ENCODE assay signal across 1 cellular context in the genomic region with DNA sequence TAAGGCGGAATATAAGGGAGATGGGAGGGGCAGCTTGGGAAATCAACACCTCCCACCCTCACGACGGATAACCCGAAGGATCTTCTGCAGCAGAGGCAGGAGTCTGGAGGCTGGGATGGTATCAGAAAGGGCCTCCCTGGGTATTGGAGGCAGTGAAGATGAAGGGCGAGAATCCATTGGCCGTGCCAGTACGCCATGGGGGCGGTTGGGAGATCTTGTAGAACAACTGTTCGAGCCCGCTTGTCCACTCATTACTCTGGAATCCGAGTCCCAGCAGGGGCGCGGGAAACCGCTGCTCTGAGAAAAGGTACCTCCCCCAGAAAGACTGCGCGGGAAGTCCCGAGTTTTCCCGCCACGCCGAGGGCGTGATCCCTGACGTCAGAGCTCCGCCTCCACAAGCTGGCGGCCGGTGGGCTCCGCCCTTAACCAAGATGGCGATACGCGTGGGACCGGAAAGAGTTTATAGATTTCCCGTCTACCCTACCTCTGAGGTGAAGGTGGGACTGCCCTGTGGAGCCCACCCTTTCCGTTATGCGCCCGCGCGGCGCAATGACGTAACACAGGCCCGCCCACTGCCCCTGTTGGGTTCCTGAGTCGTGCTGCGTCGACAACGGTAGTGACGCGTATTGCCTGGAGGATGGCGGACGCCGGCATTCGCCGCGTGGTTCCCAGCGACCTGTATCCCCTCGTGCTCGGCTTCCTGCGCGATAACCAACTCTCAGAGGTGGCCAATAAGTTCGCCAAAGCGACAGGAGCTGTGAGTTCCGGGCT.
A peak's percentile ranks its signal among the peaks of the same experiment; 100 is the strongest.
TF ChIP-seq lines count a peak whose summit lies in the region.

A gene (plus strand): TSS at position 616 of the 771 bp plus-strand sequence. CDS start 22 bp downstream, at position 638.

TF ChIP-seq in HepG2, 621 proteins besides CTCF, POLR2A, EP300 and RAD21 (continued from another document and continues in another):
- TF ChIP-seq ZC3H4 (CRISPR knock-in tag; IDR thresholded peaks at IDR 0.05; ENCODE audit: borderline replicate concordance) (no peak), SRSF9 (IDR thresholded peaks at IDR 0.05; ENCODE audit: borderline replicate concordance, insufficient read depth, low read depth, low read length, poor library complexity, severe bottlenecking) (no peak), ERF (CRISPR knock-in tag; IDR thresholded peaks at IDR 0.05) (peak; percentile 85), ZNF501 (CRISPR knock-in tag; IDR thresholded peaks at IDR 0.05) (peak; percentile 95), SRY (CRISPR knock-in tag; IDR thresholded peaks at IDR 0.05) (peak; percentile 80; the same call in 1 of the 2 replicates), FOSL1 (CRISPR knock-in tag; IDR thresholded peaks at IDR 0.05; ENCODE audit: borderline replicate concordance) (peak; percentile 47; the same call in 1 of the 2 replicates), RARG (CRISPR knock-in tag; IDR thresholded peaks at IDR 0.05; ENCODE audit: low read depth) (peak; percentile 92; the same call in 1 of the 2 replicates), SNAPC2 (CRISPR knock-in tag; IDR thresholded peaks at IDR 0.05) (peak; percentile 94), POLR2AphosphoS5 (IDR thresholded peaks at IDR 0.05; ENCODE audit: low read depth, low read length) (peak; percentile 93), GABPB1 (CRISPR knock-in tag; IDR thresholded peaks at IDR 0.05) (peak; percentile 98), FOXM1 (CRISPR knock-in tag; IDR thresholded peaks at IDR 0.05) (no peak), PAX8 (CRISPR knock-in tag; IDR thresholded peaks at IDR 0.05; ENCODE audit: borderline replicate concordance) (no peak; the same call in 1 of the 2 replicates), FOXO1 (CRISPR knock-in tag; IDR thresholded peaks at IDR 0.05) (no peak; the same call in 1 of the 2 replicates), ZNF230 (CRISPR knock-in tag; IDR thresholded peaks at IDR 0.05) (no peak; the same call in 1 of the 2 replicates), ZNF737 (CRISPR knock-in tag; IDR thresholded peaks at IDR 0.05; ENCODE audit: borderline replicate concordance) (no peak; the same call in 1 of the 2 replicates), ARNT2 (CRISPR knock-in tag; IDR thresholded peaks at IDR 0.05; ENCODE audit: low read depth) (peak; percentile 92), GPN1 (CRISPR knock-in tag; IDR thresholded peaks at IDR 0.05; ENCODE audit: borderline replicate concordance) (no peak), SP5 (CRISPR knock-in tag; IDR thresholded peaks at IDR 0.05; ENCODE audit: borderline replicate concordance, low read depth) (peak; percentile 97), PRMT3 (CRISPR knock-in tag; IDR thresholded peaks at IDR 0.05; ENCODE audit: borderline replicate concordance, low read depth) (peak; percentile 90; the same call in 1 of the 2 replicates), ZNF564 (CRISPR knock-in tag; IDR thresholded peaks at IDR 0.05) (no peak), ZNF7 (CRISPR knock-in tag; IDR thresholded peaks at IDR 0.05) (no peak), PHF8 (CRISPR knock-in tag; IDR thresholded peaks at IDR 0.05) (peak; percentile 97), ATF7 (IDR thresholded peaks at IDR 0.05) (peak; percentile 93), ATF7 (CRISPR knock-in tag; IDR thresholded peaks at IDR 0.05) (peak; percentile 80; the same call in 1 of the 2 replicates), ZNF615 (CRISPR knock-in tag; IDR thresholded peaks at IDR 0.05; ENCODE audit: borderline replicate concordance) (0 out of 2 replicates have a peak, but pooled peaks have one; percentile 56), PHF5A (CRISPR knock-in tag; IDR thresholded peaks at IDR 0.05; ENCODE audit: low read depth, unreplicated experiment) (no peak), MXD4 (CRISPR knock-in tag; IDR thresholded peaks at IDR 0.05) (peak; percentile 96), CHCHD3 (CRISPR knock-in tag; IDR thresholded peaks at IDR 0.05) (no peak), ZNF292 (CRISPR knock-in tag; IDR thresholded peaks at IDR 0.05; ENCODE audit: borderline replicate concordance, low read depth) (no peak), SRF (IDR thresholded peaks at IDR 0.05; ENCODE audit: low read depth, low read length) (peak; percentile 45; the same call in 1 of the 2 replicates), ZNF552 (CRISPR knock-in tag; IDR thresholded peaks at IDR 0.05; ENCODE audit: borderline replicate concordance) (peak; percentile 81; the same call in 1 of the 2 replicates), ZNF75D (CRISPR knock-in tag; IDR thresholded peaks at IDR 0.05; ENCODE audit: borderline replicate concordance) (no peak), PPARG (CRISPR knock-in tag; conservative IDR thresholded peaks at IDR 0.05) (peak; percentile 64), KLF6 (CRISPR knock-in tag; IDR thresholded peaks at IDR 0.05) (no peak; the same call in none of the 2 replicates), KDM1A (CRISPR knock-in tag; IDR thresholded peaks at IDR 0.05) (no peak), PRPF4 (IDR thresholded peaks at IDR 0.05; ENCODE audit: low read depth, low read length, poor library complexity, severe bottlenecking) (no peak), AKAP8 (CRISPR knock-in tag; IDR thresholded peaks at IDR 0.05) (peak; percentile 81), MED8 (CRISPR knock-in tag; IDR thresholded peaks at IDR 0.05; ENCODE audit: insufficient replicate concordance) (no peak), MED1 (CRISPR knock-in tag; IDR thresholded peaks at IDR 0.05) (peak; percentile 70; the same call in 1 of the 2 replicates), ZNF644 (CRISPR knock-in tag; IDR thresholded peaks at IDR 0.05; ENCODE audit: low read depth) (no peak; the same call in 1 of the 2 replicates)
- TF ChIP-seq, protein P1, sequence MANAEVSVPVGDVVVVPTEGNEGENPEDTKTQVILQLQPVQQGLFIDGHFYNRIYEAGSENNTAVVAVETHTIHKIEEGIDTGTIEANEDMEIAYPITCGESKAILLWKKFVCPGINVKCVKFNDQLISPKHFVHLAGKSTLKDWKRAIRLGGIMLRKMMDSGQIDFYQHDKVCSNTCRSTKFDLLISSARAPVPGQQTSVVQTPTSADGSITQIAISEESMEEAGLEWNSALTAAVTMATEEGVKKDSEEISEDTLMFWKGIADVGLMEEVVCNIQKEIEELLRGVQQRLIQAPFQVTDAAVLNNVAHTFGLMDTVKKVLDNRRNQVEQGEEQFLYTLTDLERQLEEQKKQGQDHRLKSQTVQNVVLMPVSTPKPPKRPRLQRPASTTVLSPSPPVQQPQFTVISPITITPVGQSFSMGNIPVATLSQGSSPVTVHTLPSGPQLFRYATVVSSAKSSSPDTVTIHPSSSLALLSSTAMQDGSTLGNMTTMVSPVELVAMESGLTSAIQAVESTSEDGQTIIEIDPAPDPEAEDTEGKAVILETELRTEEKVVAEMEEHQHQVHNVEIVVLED (CRISPR knock-in tag; IDR thresholded peaks at IDR 0.05; ENCODE audit: borderline replicate concordance) = peak; percentile 94
- TF ChIP-seq, protein P2, sequence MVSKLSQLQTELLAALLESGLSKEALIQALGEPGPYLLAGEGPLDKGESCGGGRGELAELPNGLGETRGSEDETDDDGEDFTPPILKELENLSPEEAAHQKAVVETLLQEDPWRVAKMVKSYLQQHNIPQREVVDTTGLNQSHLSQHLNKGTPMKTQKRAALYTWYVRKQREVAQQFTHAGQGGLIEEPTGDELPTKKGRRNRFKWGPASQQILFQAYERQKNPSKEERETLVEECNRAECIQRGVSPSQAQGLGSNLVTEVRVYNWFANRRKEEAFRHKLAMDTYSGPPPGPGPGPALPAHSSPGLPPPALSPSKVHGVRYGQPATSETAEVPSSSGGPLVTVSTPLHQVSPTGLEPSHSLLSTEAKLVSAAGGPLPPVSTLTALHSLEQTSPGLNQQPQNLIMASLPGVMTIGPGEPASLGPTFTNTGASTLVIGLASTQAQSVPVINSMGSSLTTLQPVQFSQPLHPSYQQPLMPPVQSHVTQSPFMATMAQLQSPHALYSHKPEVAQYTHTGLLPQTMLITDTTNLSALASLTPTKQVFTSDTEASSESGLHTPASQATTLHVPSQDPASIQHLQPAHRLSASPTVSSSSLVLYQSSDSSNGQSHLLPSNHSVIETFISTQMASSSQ (IDR thresholded peaks at IDR 0.05; ENCODE audit: low read depth) = 0 out of 2 replicates have a peak, but pooled peaks have one; percentile 17
- TF ChIP-seq, protein P2 (CRISPR knock-in tag; IDR thresholded peaks at IDR 0.05; ENCODE audit: borderline replicate concordance) = peak; percentile 52; the same call in 1 of the 2 replicates
- TF ChIP-seq, protein P3, sequence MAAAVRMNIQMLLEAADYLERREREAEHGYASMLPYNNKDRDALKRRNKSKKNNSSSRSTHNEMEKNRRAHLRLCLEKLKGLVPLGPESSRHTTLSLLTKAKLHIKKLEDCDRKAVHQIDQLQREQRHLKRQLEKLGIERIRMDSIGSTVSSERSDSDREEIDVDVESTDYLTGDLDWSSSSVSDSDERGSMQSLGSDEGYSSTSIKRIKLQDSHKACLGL (CRISPR knock-in tag; IDR thresholded peaks at IDR 0.05) = peak; percentile 88
- TF ChIP-seq, protein P4, sequence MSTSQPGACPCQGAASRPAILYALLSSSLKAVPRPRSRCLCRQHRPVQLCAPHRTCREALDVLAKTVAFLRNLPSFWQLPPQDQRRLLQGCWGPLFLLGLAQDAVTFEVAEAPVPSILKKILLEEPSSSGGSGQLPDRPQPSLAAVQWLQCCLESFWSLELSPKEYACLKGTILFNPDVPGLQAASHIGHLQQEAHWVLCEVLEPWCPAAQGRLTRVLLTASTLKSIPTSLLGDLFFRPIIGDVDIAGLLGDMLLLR (CRISPR knock-in tag; IDR thresholded peaks at IDR 0.05) = no peak; the same call in 1 of the 2 replicates
- TF ChIP-seq, protein P5, sequence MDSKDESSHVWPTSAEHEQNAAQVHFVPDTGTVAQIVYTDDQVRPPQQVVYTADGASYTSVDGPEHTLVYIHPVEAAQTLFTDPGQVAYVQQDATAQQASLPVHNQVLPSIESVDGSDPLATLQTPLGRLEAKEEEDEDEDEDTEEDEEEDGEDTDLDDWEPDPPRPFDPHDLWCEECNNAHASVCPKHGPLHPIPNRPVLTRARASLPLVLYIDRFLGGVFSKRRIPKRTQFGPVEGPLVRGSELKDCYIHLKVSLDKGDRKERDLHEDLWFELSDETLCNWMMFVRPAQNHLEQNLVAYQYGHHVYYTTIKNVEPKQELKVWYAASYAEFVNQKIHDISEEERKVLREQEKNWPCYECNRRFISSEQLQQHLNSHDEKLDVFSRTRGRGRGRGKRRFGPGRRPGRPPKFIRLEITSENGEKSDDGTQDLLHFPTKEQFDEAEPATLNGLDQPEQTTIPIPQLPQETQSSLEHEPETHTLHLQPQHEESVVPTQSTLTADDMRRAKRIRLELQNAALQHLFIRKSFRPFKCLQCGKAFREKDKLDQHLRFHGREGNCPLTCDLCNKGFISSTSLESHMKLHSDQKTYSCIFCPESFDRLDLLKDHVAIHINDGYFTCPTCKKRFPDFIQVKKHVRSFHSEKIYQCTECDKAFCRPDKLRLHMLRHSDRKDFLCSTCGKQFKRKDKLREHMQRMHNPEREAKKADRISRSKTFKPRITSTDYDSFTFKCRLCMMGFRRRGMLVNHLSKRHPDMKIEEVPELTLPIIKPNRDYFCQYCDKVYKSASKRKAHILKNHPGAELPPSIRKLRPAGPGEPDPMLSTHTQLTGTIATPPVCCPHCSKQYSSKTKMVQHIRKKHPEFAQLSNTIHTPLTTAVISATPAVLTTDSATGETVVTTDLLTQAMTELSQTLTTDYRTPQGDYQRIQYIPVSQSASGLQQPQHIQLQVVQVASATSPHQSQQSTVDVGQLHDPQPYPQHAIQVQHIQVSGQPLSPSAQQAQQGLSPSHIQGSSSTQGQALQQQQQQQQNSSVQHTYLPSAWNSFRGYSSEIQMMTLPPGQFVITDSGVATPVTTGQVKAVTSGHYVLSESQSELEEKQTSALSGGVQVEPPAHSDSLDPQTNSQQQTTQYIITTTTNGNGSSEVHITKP (CRISPR knock-in tag; IDR thresholded peaks at IDR 0.05; ENCODE audit: low read depth) = peak; percentile 98
- TF ChIP-seq, protein P6, sequence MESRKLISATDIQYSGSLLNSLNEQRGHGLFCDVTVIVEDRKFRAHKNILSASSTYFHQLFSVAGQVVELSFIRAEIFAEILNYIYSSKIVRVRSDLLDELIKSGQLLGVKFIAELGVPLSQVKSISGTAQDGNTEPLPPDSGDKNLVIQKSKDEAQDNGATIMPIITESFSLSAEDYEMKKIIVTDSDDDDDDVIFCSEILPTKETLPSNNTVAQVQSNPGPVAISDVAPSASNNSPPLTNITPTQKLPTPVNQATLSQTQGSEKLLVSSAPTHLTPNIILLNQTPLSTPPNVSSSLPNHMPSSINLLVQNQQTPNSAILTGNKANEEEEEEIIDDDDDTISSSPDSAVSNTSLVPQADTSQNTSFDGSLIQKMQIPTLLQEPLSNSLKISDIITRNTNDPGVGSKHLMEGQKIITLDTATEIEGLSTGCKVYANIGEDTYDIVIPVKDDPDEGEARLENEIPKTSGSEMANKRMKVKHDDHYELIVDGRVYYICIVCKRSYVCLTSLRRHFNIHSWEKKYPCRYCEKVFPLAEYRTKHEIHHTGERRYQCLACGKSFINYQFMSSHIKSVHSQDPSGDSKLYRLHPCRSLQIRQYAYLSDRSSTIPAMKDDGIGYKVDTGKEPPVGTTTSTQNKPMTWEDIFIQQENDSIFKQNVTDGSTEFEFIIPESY (CRISPR knock-in tag; IDR thresholded peaks at IDR 0.05) = no peak; the same call in 1 of the 2 replicates
- TF ChIP-seq, protein P7, sequence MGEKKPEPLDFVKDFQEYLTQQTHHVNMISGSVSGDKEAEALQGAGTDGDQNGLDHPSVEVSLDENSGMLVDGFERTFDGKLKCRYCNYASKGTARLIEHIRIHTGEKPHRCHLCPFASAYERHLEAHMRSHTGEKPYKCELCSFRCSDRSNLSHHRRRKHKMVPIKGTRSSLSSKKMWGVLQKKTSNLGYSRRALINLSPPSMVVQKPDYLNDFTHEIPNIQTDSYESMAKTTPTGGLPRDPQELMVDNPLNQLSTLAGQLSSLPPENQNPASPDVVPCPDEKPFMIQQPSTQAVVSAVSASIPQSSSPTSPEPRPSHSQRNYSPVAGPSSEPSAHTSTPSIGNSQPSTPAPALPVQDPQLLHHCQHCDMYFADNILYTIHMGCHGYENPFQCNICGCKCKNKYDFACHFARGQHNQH (CRISPR knock-in tag; IDR thresholded peaks at IDR 0.05) = peak; percentile 89
- TF ChIP-seq, protein P8, sequence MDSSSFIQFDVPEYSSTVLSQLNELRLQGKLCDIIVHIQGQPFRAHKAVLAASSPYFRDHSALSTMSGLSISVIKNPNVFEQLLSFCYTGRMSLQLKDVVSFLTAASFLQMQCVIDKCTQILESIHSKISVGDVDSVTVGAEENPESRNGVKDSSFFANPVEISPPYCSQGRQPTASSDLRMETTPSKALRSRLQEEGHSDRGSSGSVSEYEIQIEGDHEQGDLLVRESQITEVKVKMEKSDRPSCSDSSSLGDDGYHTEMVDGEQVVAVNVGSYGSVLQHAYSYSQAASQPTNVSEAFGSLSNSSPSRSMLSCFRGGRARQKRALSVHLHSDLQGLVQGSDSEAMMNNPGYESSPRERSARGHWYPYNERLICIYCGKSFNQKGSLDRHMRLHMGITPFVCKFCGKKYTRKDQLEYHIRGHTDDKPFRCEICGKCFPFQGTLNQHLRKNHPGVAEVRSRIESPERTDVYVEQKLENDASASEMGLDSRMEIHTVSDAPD (CRISPR knock-in tag; IDR thresholded peaks at IDR 0.05) = peak; percentile 63; the same call in 1 of the 2 replicates
